29 cellular contexts compared by ENCODE assay signal in the genomic region with DNA sequence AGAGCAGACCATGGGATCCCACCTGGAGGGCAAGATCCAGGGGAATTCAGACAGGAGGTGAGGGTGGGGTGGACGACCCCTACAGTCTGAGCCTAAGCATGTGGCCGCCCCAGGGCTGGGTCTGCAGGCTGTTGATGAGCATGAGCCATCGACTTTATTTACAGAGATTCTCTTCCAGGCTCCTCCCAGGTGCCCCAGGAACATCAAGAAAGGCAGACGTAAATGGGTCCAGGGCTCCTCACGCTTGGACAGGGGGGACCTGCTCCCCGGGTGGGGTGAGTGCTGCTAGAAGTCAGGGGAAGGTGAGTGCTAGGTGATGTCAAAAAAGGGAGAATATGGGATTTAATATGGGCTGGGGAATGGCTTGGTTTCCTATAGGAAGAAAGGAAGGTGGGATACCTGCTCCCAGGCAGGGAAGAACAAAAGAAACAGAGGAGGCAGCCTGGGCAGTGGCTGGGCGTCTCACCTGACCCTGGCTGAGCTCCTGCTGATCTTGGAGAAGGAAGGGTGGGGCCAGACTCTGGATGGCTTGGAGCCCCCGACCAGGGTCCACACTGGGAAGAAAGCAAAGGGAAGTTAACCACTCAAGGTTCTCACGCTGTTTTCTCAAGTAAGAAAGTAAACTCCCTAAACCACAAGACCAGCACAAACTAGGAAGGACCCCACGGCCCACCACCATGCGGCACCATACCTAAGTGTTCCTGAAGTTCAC.
DNase-seq lines count a peak whose midpoint lies in the region; ATAC-seq and TF ChIP-seq lines count a peak whose summit lies in the region.
"Had no signal": no experiment of that assay in that cellular context is flagged by ENCODE, and none has a peak within 500 bp of the region (broad histone marks: within the 10 kb centered on the region; RNA-seq: fewer than 3 reads in every experiment).

No MANE protein-coding gene starts in this region.

- TF ChIP-seq CTCF in endodermal cell (conservative IDR thresholded peaks at IDR 0.05) (no peak), spleen (IDR thresholded peaks at IDR 0.05 in 8 of 11, conservative IDR thresholded peaks at IDR 0.05 in 3 of 11) (no peak), upper lobe of right lung (IDR thresholded peaks at IDR 0.05) (no peak), natural killer cell (IDR thresholded peaks at IDR 0.05) (no peak)

- peaks cover 2% of the 10 kb centered on the region for H3K27me3 Mint-ChIP-seq in endodermal cell (ENCODE audit: insufficient read depth)
- H3K27me3 Mint-ChIP-seq in natural killer cell (ENCODE audit: low read depth in 2 of 2) = peaks cover under 1 to 4% of the 10 kb centered on the region in 2 donors

- TF ChIP-seq POLR2A in spleen (IDR thresholded peaks at IDR 0.05) (no peak), GM18505 (IDR thresholded peaks at IDR 0.05; ENCODE audit: borderline replicate concordance, extremely low read depth, insufficient read depth, insufficient read length) (no peak)

- H3K27ac Mint-ChIP-seq in endodermal cell (no peak overlapping the region), natural killer cell (no peak overlapping the region)

- H3K36me3 ChIP-seq in endodermal cell (ENCODE audit: control insufficient read depth, insufficient read depth, low read length) (no peaks in the 10 kb centered on the region), spleen (no peaks in the 10 kb centered on the region), upper lobe of right lung (no peaks in the 10 kb centered on the region)
- H3K36me3 ChIP-seq: BLaER1, HAP-1 had no signal

- no peak overlapping the region for H3K9ac ChIP-seq in endodermal cell (ENCODE audit: extremely low read depth, low read length, poor library complexity, severe bottlenecking)
- H3K9ac ChIP-seq: BLaER1, GM23248, KMS-11 had no signal

- H3K9me3 ChIP-seq in endodermal cell (ENCODE audit: control insufficient read depth, low read length) = no peaks in the 10 kb centered on the region
- no peaks in the 10 kb centered on the region for H3K9me3 ChIP-seq in spleen
- no peaks in the 10 kb centered on the region for H3K9me3 ChIP-seq in upper lobe of right lung
- H3K9me3 ChIP-seq: BLaER1, Caco-2, HAP-1 had no signal

- H3K4me3 Mint-ChIP-seq in endodermal cell (no peak overlapping the region), natural killer cell (no peak overlapping the region)
- H3K4me3 Mint-ChIP-seq: CD4-positive, alpha-beta memory T cell had no signal

- H3K4me3 ChIP-seq in endodermal cell (ENCODE audit: low read length) (no peak overlapping the region), spleen (no peak overlapping the region), upper lobe of right lung (no peak overlapping the region)
- H3K4me3 ChIP-seq: BLaER1, GM12878, GM23248, HAP-1 had no signal

- WGBS in endodermal cell (ENCODE audit: insufficient coverage in 1 of 2, insufficient read length in 1 of 2), 2 experiments = 88 to 90% methylated on average over 4 to 11 of the region's 11 CpGs
- WGBS in spleen, 5 donors = 59 to 64% (median 63%) methylated on average over 11 of the region's 11 CpGs

- H3K4me1 Mint-ChIP-seq in endodermal cell (no peaks in the 10 kb centered on the region), natural killer cell (no peaks in the 10 kb centered on the region)

- H3K27ac ChIP-seq in endodermal cell (ENCODE audit: low read depth, low read length) (no peak overlapping the region), spleen (no peak overlapping the region), upper lobe of right lung (no peak overlapping the region)
- H3K27ac ChIP-seq: 22Rv1, BLaER1, GM23248, KMS-11 had no signal

- DNase-seq in activated CD8-positive, alpha-beta memory T cell treated with anti-CD3 and anti-CD28 coated beads for 24 hours = peak; percentile 37
- DNase-seq in activated CD8-positive, alpha-beta memory T cell treated with anti-CD3 and anti-CD28 coated beads, Interleukin-2, amount 50 U/mL, for 4 hours = no peak
- DNase-seq in endodermal cell = peak; percentile 26
- DNase-seq in spleen = peak; percentile 50
- DNase-seq in upper lobe of right lung = peak; percentile 42
- DNase-seq in NCI-H1436 treated with DMSO at 0.1 percent for 48 hours (lab: John Stamatoyannopoulos, UW) = no peak
- DNase-seq in natural killer cell = no peak
- DNase-seq: ACHN; CD4-positive, alpha-beta memory T cell; DMS 273 treated with DMSO at 0.1 percent for 48 hours; DMS79 treated with DMSO at 0.1 percent for 48 hours; GM23248; IMR-90; NCI-H1092 treated with DMSO at 0.1 percent for 48 hours; NCI-H146; NCI-H2029; NCI-H226; NCI-H510A treated with DMSO at 0.1 percent for 48 hours; NCI-H774; NK-92 treated with Interleukin-12 subunit alpha and Interleukin-12 subunit beta, amount 100 ng/mL, for 24 hours had no signal

- no peaks in the 10 kb centered on the region for H3K36me3 Mint-ChIP-seq in endodermal cell (ENCODE audit: low read depth)
- no peaks in the 10 kb centered on the region for H3K36me3 Mint-ChIP-seq in natural killer cell
- H3K36me3 Mint-ChIP-seq: CD4-positive, alpha-beta memory T cell had no signal

- ATAC-seq in upper lobe of right lung (peak; percentile 30), natural killer cell (no peak), GM18505 (IDR thresholded peaks at IDR 0.05; ENCODE audit: unreplicated experiment) (no peak)
- ATAC-seq: GM12878, Panc1, Right ventricle myocardium inferior had no signal

- no peaks in the 10 kb centered on the region for H3K9me3 Mint-ChIP-seq in endodermal cell
- H3K9me3 Mint-ChIP-seq in natural killer cell = no peaks in the 10 kb centered on the region
- H3K9me3 Mint-ChIP-seq: CD4-positive, alpha-beta memory T cell had no signal

- H3K27me3 ChIP-seq in endodermal cell (ENCODE audit: control insufficient read depth, insufficient read depth, low read length, poor library complexity, severe bottlenecking) (no peaks in the 10 kb centered on the region), spleen (replicated peaks in 1 of 7) (no peaks in the 10 kb centered on the region), upper lobe of right lung (no peaks in the 10 kb centered on the region)
- H3K27me3 ChIP-seq: BLaER1 had no signal

- intact Hi-C loops in spleen (cut with DNase I; ENCODE audit: low total_unique reads) (no loop called here), upper lobe of right lung (cut with DNase I) (no loop called here), natural killer cell (cut with micrococcal nuclease) (no loop called here)

- H3K4me1 ChIP-seq in endodermal cell (ENCODE audit: control insufficient read depth, insufficient read depth, low read length) = no peaks in the 10 kb centered on the region
- H3K4me1 ChIP-seq in spleen = no peaks in the 10 kb centered on the region
- no peaks in the 10 kb centered on the region for H3K4me1 ChIP-seq in upper lobe of right lung
- H3K4me1 ChIP-seq: Caco-2, HAP-1 had no signal

Comparison
In these comparisons a context has a peak if more than half of its experiments do, and no peak if none do; other contexts are left out.
1. DNase-seq: peak in activated CD8-positive, alpha-beta memory T cell treated with anti-CD3 and anti-CD28 coated beads for 24 hours (single experiment), endodermal cell (single experiment), spleen (single experiment) and upper lobe of right lung (single experiment); none in activated CD8-positive, alpha-beta memory T cell treated with anti-CD3 and anti-CD28 coated beads, Interleukin-2, amount 50 U/mL, for 4 hours (single experiment), NCI-H1436 treated with DMSO at 0.1 percent for 48 hours (single experiment) and natural killer cell (single experiment).